35 cellular contexts compared by ENCODE assay signal in genomic region chr10:49039409-49039808, GRCh38.
"Had no signal": no experiment of that assay in that cellular context is flagged by ENCODE, and none has a peak within 500 bp of the region (broad histone marks: within the 10 kb centered on the region; RNA-seq: fewer than 3 reads in every experiment).

No MANE protein-coding gene starts in this region.

- H3K27ac ChIP-seq: ascending aorta, cardiac muscle cell, VCaP had no signal

- H3K27me3 ChIP-seq: ascending aorta, cardiac muscle cell had no signal

- DNase-seq: activated B cell treated with CpG ODN at 0.5 μM for 24 hours; activated CD4-positive, alpha-beta memory T cell treated with anti-CD3 and anti-CD28 coated beads, Interleukin-2, amount 10 ng/mL, durations not matched to agents 7 days and 5 days; activated CD4-positive, alpha-beta T cell treated with anti-CD3 and anti-CD28 coated beads for 4 hours; activated CD4-positive, alpha-beta T cell treated with anti-CD3 and anti-CD28 coated beads, Interleukin-2, amount 10 ng/mL, durations not matched to agents 7 days and 5 days; activated CD4-positive, alpha-beta T cell treated with anti-CD3 and anti-CD28 coated beads, Interleukin-2, amount 50 U/mL, for 48 hours; activated CD4-positive, CD25-positive, alpha-beta regulatory T cell treated with anti-CD3 and anti-CD28 coated beads, Interleukin-2, amount 50 U/mL, for 72 hours; activated CD8-positive, alpha-beta memory T cell treated with anti-CD3 and anti-CD28 coated beads for 24 hours; activated CD8-positive, alpha-beta memory T cell treated with anti-CD3 and anti-CD28 coated beads, Interleukin-2, amount 10 ng/mL, durations not matched to agents 7 days and 5 days; activated CD8-positive, alpha-beta memory T cell treated with anti-CD3 and anti-CD28 coated beads, Interleukin-2, amount 50 U/mL, for 48 hours; activated CD8-positive, alpha-beta T cell treated with anti-CD3 and anti-CD28 coated beads, Interleukin-2, amount 10 ng/mL, durations not matched to agents 7 days and 5 days; activated effector memory CD4-positive, alpha-beta T cell treated with Interleukin-2 at 50 U/mL for 16 hours; activated gamma-delta T cell; activated naive CD4-positive, alpha-beta T cell treated with anti-CD3 and anti-CD28 coated beads, Interleukin-2, amount 10 ng/mL, durations not matched to agents 7 days and 5 days; activated naive CD4-positive, alpha-beta T cell treated with Interleukin-2 at 50 U/mL for 16 hours; activated naive CD8-positive, alpha-beta T cell treated with anti-CD3 and anti-CD28 coated beads, Interleukin-2, amount 10 ng/mL, durations not matched to agents 7 days and 5 days; activated naive CD8-positive, alpha-beta T cell treated with anti-CD3 and anti-CD28 coated beads, Interleukin-2, amount 50 U/mL, for 24 hours; activated T-cell treated with anti-CD3 and anti-CD28 coated beads, Interleukin-2, amount 50 U/mL, for 24 hours; activated T-cell treated with anti-CD3 and anti-CD28 coated beads, Interleukin-2, amount 50 U/mL, for 48 hours; amygdala; anterior cingulate cortex; caudate nucleus; cerebellar nuclear complex; T-helper 1 cell; T-helper 2 cell; T-helper 9 cell had no signal

- H3K27me3 Mint-ChIP-seq: activated naive CD4-positive, alpha-beta T cell treated with anti-CD3 and anti-CD28 coated beads, Interleukin-2, amount 50 U/mL, for 24 hours; activated naive CD8-positive, alpha-beta T cell; central memory CD8-positive, alpha-beta T cell had no signal

- H3K4me1 Mint-ChIP-seq: activated B cell treated with CpG ODN at 0.5 μM for 24 hours; activated CD4-positive, alpha-beta memory T cell treated with anti-CD3 and anti-CD28 coated beads, Interleukin-2, amount 10 ng/mL, durations not matched to agents 7 days and 5 days; activated CD8-positive, alpha-beta memory T cell treated with anti-CD3 and anti-CD28 coated beads, Interleukin-2, amount 10 ng/mL, durations not matched to agents 7 days and 5 days; activated naive CD4-positive, alpha-beta T cell treated with anti-CD3 and anti-CD28 coated beads, Interleukin-2, amount 10 ng/mL, durations not matched to agents 7 days and 5 days; activated naive CD4-positive, alpha-beta T cell treated with anti-CD3 and anti-CD28 coated beads, Interleukin-2, amount 50 U/mL, for 24 hours; activated naive CD8-positive, alpha-beta T cell treated with anti-CD3 and anti-CD28 coated beads, Interleukin-2, amount 10 ng/mL, durations not matched to agents 7 days and 5 days; activated naive CD8-positive, alpha-beta T cell treated with anti-CD3 and anti-CD28 coated beads, Interleukin-2, amount 50 U/mL, for 24 hours; brain; central memory CD8-positive, alpha-beta T cell had no signal

- H3K4me3 Mint-ChIP-seq: activated B cell treated with CpG ODN at 0.5 μM for 24 hours; activated CD4-positive, alpha-beta memory T cell treated with anti-CD3 and anti-CD28 coated beads, Interleukin-2, amount 10 ng/mL, durations not matched to agents 7 days and 5 days; activated CD4-positive, alpha-beta T cell treated with anti-CD3 and anti-CD28 coated beads, Interleukin-2, amount 10 ng/mL, durations not matched to agents 7 days and 5 days; activated CD8-positive, alpha-beta memory T cell treated with anti-CD3 and anti-CD28 coated beads, Interleukin-2, amount 10 ng/mL, durations not matched to agents 7 days and 5 days; activated CD8-positive, alpha-beta T cell treated with anti-CD3 and anti-CD28 coated beads, Interleukin-2, amount 10 ng/mL, durations not matched to agents 7 days and 5 days; activated naive CD4-positive, alpha-beta T cell treated with anti-CD3 and anti-CD28 coated beads, Interleukin-2, amount 10 ng/mL, durations not matched to agents 7 days and 5 days; activated naive CD4-positive, alpha-beta T cell treated with anti-CD3 and anti-CD28 coated beads, Interleukin-2, amount 50 U/mL, for 24 hours; activated naive CD8-positive, alpha-beta T cell; activated naive CD8-positive, alpha-beta T cell treated with anti-CD3 and anti-CD28 coated beads, Interleukin-2, amount 10 ng/mL, durations not matched to agents 7 days and 5 days; activated naive CD8-positive, alpha-beta T cell treated with anti-CD3 and anti-CD28 coated beads, Interleukin-2, amount 50 U/mL, for 24 hours; activated T-cell treated with anti-CD3 and anti-CD28 coated beads, Interleukin-2, amount 50 U/mL, for 24 hours; brain; central memory CD8-positive, alpha-beta T cell; T-helper 1 cell treated with Interleukin-12 subunit alpha and Interleukin-12 subunit beta and Interleukin-4 antibody, amounts not matched to agents 30 μg/mL and 1 μg/mL, for 36 hours; T-helper 2 cell treated with Interferon-gamma antibody and Interleukin-4, amounts not matched to agents 5 μg/mL and 100 μg/mL, for 36 hours had no signal

- H3K27ac Mint-ChIP-seq: activated B cell treated with CpG ODN at 0.5 μM for 24 hours; activated CD4-positive, alpha-beta memory T cell treated with anti-CD3 and anti-CD28 coated beads, Interleukin-2, amount 10 ng/mL, durations not matched to agents 7 days and 5 days; activated CD4-positive, alpha-beta T cell treated with anti-CD3 and anti-CD28 coated beads, Interleukin-2, amount 10 ng/mL, durations not matched to agents 7 days and 5 days; activated CD8-positive, alpha-beta memory T cell treated with anti-CD3 and anti-CD28 coated beads, Interleukin-2, amount 10 ng/mL, durations not matched to agents 7 days and 5 days; activated CD8-positive, alpha-beta T cell treated with anti-CD3 and anti-CD28 coated beads, Interleukin-2, amount 10 ng/mL, durations not matched to agents 7 days and 5 days; activated naive CD4-positive, alpha-beta T cell treated with anti-CD3 and anti-CD28 coated beads, Interleukin-2, amount 10 ng/mL, durations not matched to agents 7 days and 5 days; activated naive CD4-positive, alpha-beta T cell treated with anti-CD3 and anti-CD28 coated beads, Interleukin-2, amount 50 U/mL, for 24 hours; activated naive CD8-positive, alpha-beta T cell; activated naive CD8-positive, alpha-beta T cell treated with anti-CD3 and anti-CD28 coated beads, Interleukin-2, amount 10 ng/mL, durations not matched to agents 7 days and 5 days; activated naive CD8-positive, alpha-beta T cell treated with anti-CD3 and anti-CD28 coated beads, Interleukin-2, amount 50 U/mL, for 24 hours; activated T-cell treated with anti-CD3 and anti-CD28 coated beads, Interleukin-2, amount 50 U/mL, for 24 hours; activated T-helper 2 cell treated with anti-CD3 and anti-CD28 coated beads, Interferon-gamma antibody, Interleukin-2, Interleukin-4, amounts not matched to agents 10 μg/mL and 5 μg/mL and 100 μg/mL, durations not matched to agents 14 hours and 24 hours and 36 hours; T-helper 1 cell treated with Interleukin-12 subunit alpha and Interleukin-12 subunit beta and Interleukin-4 antibody, amounts not matched to agents 30 μg/mL and 1 μg/mL, for 36 hours; T-helper 2 cell treated with Interferon-gamma antibody and Interleukin-4, amounts not matched to agents 5 μg/mL and 100 μg/mL, for 36 hours had no signal

- H3K4me3 ChIP-seq: ascending aorta, cardiac muscle cell had no signal

- H3K9me3 ChIP-seq: ascending aorta had no signal

- H3K4me1 ChIP-seq: ascending aorta had no signal

- H3K36me3 ChIP-seq: cardiac muscle cell had no signal

- H3K36me3 Mint-ChIP-seq: activated CD8-positive, alpha-beta memory T cell treated with anti-CD3 and anti-CD28 coated beads, Interleukin-2, amount 10 ng/mL, durations not matched to agents 7 days and 5 days; activated naive CD4-positive, alpha-beta T cell treated with anti-CD3 and anti-CD28 coated beads, Interleukin-2, amount 10 ng/mL, durations not matched to agents 7 days and 5 days; activated naive CD4-positive, alpha-beta T cell treated with anti-CD3 and anti-CD28 coated beads, Interleukin-2, amount 50 U/mL, for 24 hours; activated naive CD8-positive, alpha-beta T cell; activated naive CD8-positive, alpha-beta T cell treated with anti-CD3 and anti-CD28 coated beads, Interleukin-2, amount 10 ng/mL, durations not matched to agents 7 days and 5 days; brain had no signal

- H3K9me3 Mint-ChIP-seq: activated B cell treated with CpG ODN at 0.5 μM for 24 hours; activated CD4-positive, alpha-beta memory T cell treated with anti-CD3 and anti-CD28 coated beads, Interleukin-2, amount 10 ng/mL, durations not matched to agents 7 days and 5 days; activated CD4-positive, alpha-beta T cell treated with anti-CD3 and anti-CD28 coated beads, Interleukin-2, amount 10 ng/mL, durations not matched to agents 7 days and 5 days; activated naive CD4-positive, alpha-beta T cell treated with anti-CD3 and anti-CD28 coated beads, Interleukin-2, amount 10 ng/mL, durations not matched to agents 7 days and 5 days; activated naive CD4-positive, alpha-beta T cell treated with anti-CD3 and anti-CD28 coated beads, Interleukin-2, amount 50 U/mL, for 24 hours; activated naive CD8-positive, alpha-beta T cell treated with anti-CD3 and anti-CD28 coated beads, Interleukin-2, amount 10 ng/mL, durations not matched to agents 7 days and 5 days; activated naive CD8-positive, alpha-beta T cell treated with anti-CD3 and anti-CD28 coated beads, Interleukin-2, amount 50 U/mL, for 24 hours; activated T-cell treated with anti-CD3 and anti-CD28 coated beads, Interleukin-2, amount 50 U/mL, for 24 hours; activated T-helper 2 cell treated with anti-CD3 and anti-CD28 coated beads, Interferon-gamma antibody, Interleukin-2, Interleukin-4, amounts not matched to agents 10 μg/mL and 5 μg/mL and 100 μg/mL, durations not matched to agents 14 hours and 24 hours and 36 hours; brain; central memory CD8-positive, alpha-beta T cell; T-helper 1 cell treated with Interleukin-12 subunit alpha and Interleukin-12 subunit beta and Interleukin-4 antibody, amounts not matched to agents 30 μg/mL and 1 μg/mL, for 36 hours; T-helper 2 cell treated with Interferon-gamma antibody and Interleukin-4, amounts not matched to agents 5 μg/mL and 100 μg/mL, for 36 hours had no signal
